ENCODE assay signal across 8 cellular contexts in the genomic region with DNA sequence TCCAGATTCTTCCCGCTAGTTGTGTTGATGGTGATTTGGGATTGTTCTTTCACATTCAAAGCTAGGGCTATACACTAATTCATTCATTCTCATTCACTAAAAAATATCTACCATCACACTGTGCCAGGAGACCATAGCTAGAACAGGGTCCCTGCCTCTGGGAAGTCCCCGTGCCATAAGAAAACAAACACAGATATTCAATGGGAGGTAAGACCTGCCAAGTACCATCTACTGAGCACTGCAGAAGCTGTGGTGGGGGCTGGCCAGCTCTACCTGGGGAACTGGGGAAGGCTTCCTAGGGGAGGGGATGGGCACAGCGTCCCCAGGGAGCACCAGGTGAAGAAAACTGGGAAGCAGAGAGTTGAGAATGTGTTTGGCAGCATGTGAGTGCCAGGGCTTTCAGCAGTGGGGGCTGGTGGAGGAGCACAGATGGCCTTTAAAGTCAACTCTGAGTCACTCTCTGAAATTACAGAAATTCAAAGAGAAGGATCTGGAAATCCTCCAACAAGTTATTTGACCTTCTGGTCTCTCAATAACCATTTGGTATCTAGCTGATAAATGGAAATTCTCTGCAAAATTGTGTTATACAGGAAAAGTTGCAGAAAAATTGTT.
A peak's percentile ranks its signal among the peaks of the same experiment; 100 is the strongest.
DNase-seq lines count a peak whose midpoint lies in the region; ATAC-seq and TF ChIP-seq lines count a peak whose summit lies in the region.

No MANE protein-coding gene starts in this region.

- H3K27me3 ChIP-seq in left ventricle myocardium inferior (ENCODE audit: low read depth) = no peaks in the 10 kb centered on the region

- H3K36me3 Mint-ChIP-seq in activated T-cell treated with anti-CD3 and anti-CD28 coated beads, Interleukin-2, amount 50 U/mL, for 24 hours (ENCODE audit: low read depth) = peaks cover 14% of the 10 kb centered on the region

- peak overlapping the region; percentile 84 for H3K27ac ChIP-seq in left ventricle myocardium inferior (replicated peaks)

- peaks cover 6% of the 10 kb centered on the region for H3K9me3 Mint-ChIP-seq in activated T-cell treated with anti-CD3 and anti-CD28 coated beads, Interleukin-2, amount 50 U/mL, for 24 hours

- no peak for TF ChIP-seq CTCF in left ventricle myocardium inferior (IDR thresholded peaks at IDR 0.05; ENCODE audit: borderline replicate concordance)

- peak; percentile 21 for DNase-seq in stimulated activated CD4-positive, alpha-beta T cell treated with anti-CD3 and anti-CD28 coated beads, Interleukin-4, amount 100 ng/mL, for 24 hours
- DNase-seq in stimulated activated CD4-positive, alpha-beta T cell treated with anti-CD3 and anti-CD28 coated beads, Interleukin-1b, Interleukin-23, amount 100 ng/mL, for 48 hours = no peak
- no peak for DNase-seq in activated T-cell treated with anti-CD3 and anti-CD28 coated beads, Interleukin-2, amount 50 U/mL, for 24 hours
- DNase-seq in left ventricle myocardium inferior (peak; percentile 22), HK-2 (ENCODE audit: unreplicated experiment) (no peak)

- H3K27ac Mint-ChIP-seq in activated T-cell treated with anti-CD3 and anti-CD28 coated beads, Interleukin-2, amount 50 U/mL, for 24 hours = peak overlapping the region; percentile 88

- H3K4me3 Mint-ChIP-seq in activated T-cell treated with anti-CD3 and anti-CD28 coated beads, Interleukin-2, amount 50 U/mL, for 24 hours = no peak overlapping the region

- no peaks in the 10 kb centered on the region for H3K27me3 Mint-ChIP-seq in activated T-cell treated with anti-CD3 and anti-CD28 coated beads, Interleukin-2, amount 50 U/mL, for 24 hours

- H3K9me3 ChIP-seq in left ventricle myocardium inferior (replicated peaks) = no peaks in the 10 kb centered on the region

- peaks cover 28% of the 10 kb centered on the region for H3K4me1 Mint-ChIP-seq in activated T-cell treated with anti-CD3 and anti-CD28 coated beads, Interleukin-2, amount 50 U/mL, for 24 hours (ENCODE audit: low read depth)

- no peak for ATAC-seq in GM21528 (IDR thresholded peaks at IDR 0.05; ENCODE audit: low FRiP score, unreplicated experiment)
- no peak for ATAC-seq in HG02884 (IDR thresholded peaks at IDR 0.05; ENCODE audit: unreplicated experiment)
- no peak for ATAC-seq in HG02870 (IDR thresholded peaks at IDR 0.05; ENCODE audit: unreplicated experiment)

- intact Hi-C loops in left ventricle myocardium inferior (cut with micrococcal nuclease) = no loop called here

- no peak overlapping the region for H3K4me3 ChIP-seq in left ventricle myocardium inferior

- H3K36me3 ChIP-seq in left ventricle myocardium inferior = no peaks in the 10 kb centered on the region

- H3K4me1 ChIP-seq in left ventricle myocardium inferior = peaks cover 47% of the 10 kb centered on the region

Comparison
In these comparisons a context has a peak if more than half of its experiments do, and no peak if none do; other contexts are left out.
1. DNase-seq: peak in stimulated activated CD4-positive, alpha-beta T cell treated with anti-CD3 and anti-CD28 coated beads, Interleukin-4, amount 100 ng/mL, for 24 hours (single experiment) and left ventricle myocardium inferior (single experiment); none in stimulated activated CD4-positive, alpha-beta T cell treated with anti-CD3 and anti-CD28 coated beads, Interleukin-1b, Interleukin-23, amount 100 ng/mL, for 48 hours (single experiment), activated T-cell treated with anti-CD3 and anti-CD28 coated beads, Interleukin-2, amount 50 U/mL, for 24 hours (single experiment) and HK-2 (single experiment).